ENCODE assay signal across 8 cellular contexts in genomic region chr16:4694664-4695451, GRCh38. TPM values are rescaled to one million over a fixed set of nuclear protein-coding genes. Genes with fewer than 3 reads are reported as not detected.
A peak's percentile ranks its signal among the peaks of the same experiment; 100 is the strongest.
DNase-seq lines count a peak whose midpoint lies in the region; ATAC-seq and TF ChIP-seq lines count a peak whose summit lies in the region.

No MANE protein-coding gene starts in this region.

- DNase-seq in SK-N-SH (peak; percentile 58), astrocyte of the cerebellum (ENCODE audit: low read depth) (no peak), cerebellar nuclear complex (lab: John Stamatoyannopoulos, UW) (no peak), occipital lobe (lab: John Stamatoyannopoulos, UW) (no peak), DMS 273 (lab: John Stamatoyannopoulos, UW; ENCODE audit: unreplicated experiment) (no peak)

- no peaks in the 10 kb centered on the region for H4K20me1 ChIP-seq in SK-N-SH (ENCODE audit: insufficient read depth)

- H3K4me3 ChIP-seq in SK-N-SH (ENCODE audit: low read depth in 2 of 2, low read length in 1 of 2) (peak overlapping the region; percentile 91 to 97), astrocyte of the cerebellum (ENCODE audit: low read depth, low read length) (peak overlapping the region; percentile 83), iPS-18c (ENCODE audit: insufficient read depth, low read depth, low read length) (peak overlapping the region; percentile 98)

- POLR2A ChIA-PET in SK-N-SH (lab: Yijun Ruan, JAX), result interaction anchor here (1.4 to 2.3 kb wide), 2 partner anchors 10 to 40 kb away, joined by 4 to 8 read pairs; partner anchors contain the start of genes ANKS3 and DNAAF8

- no peaks in the 10 kb centered on the region for H3K9me3 ChIP-seq in SK-N-SH
- H3K9me3 ChIP-seq in iPS-18c (ENCODE audit: control insufficient read depth, insufficient read depth, low read length), result no peaks in the 10 kb centered on the region

- no peak for TF ChIP-seq RAD21 in SK-N-SH (IDR thresholded peaks at IDR 0.05; ENCODE audit: low read length)

- H3K4me1 ChIP-seq in SK-N-SH (ENCODE audit: control insufficient read depth in 1 of 2, insufficient read depth in 2 of 2, low read depth in 1 of 2, low read length in 1 of 2), result peaks cover 0 to 26% of the 10 kb centered on the region in 2 experiments; a peak in 1 of 4 replicates

- no peak overlapping the region for H2AFZ ChIP-seq in SK-N-SH (ENCODE audit: low read depth)

- peak overlapping the region; percentile 94 for H3K4me2 ChIP-seq in SK-N-SH

- in situ Hi-C loops in astrocyte of the cerebellum (cut with HindIII; ENCODE audit: low sequenced_read_pairs), result no loop called here

- H3F3A ChIP-seq in SK-N-SH (replicated peaks; ENCODE audit: insufficient read depth), result peaks cover 17% of the 10 kb centered on the region

- H3K27ac ChIP-seq in SK-N-SH (ENCODE audit: low read depth in 2 of 2, low read length in 1 of 2) (peak overlapping the region in 1 of 2 experiments; percentile 88; a peak in 2 of 4 replicates), temporal lobe (ENCODE audit: low read depth, low read length) (peak overlapping the region; percentile 9)

- no peaks in the 10 kb centered on the region for H3K9me2 ChIP-seq in SK-N-SH

- H3K9ac ChIP-seq in SK-N-SH, result peak overlapping the region; percentile 82; the same call in 1 of the 2 replicates

- ATAC-seq in SK-N-SH treated with all-trans-retinoic acid at 6 μM for 48 hours, result no peak

- WGBS in SK-N-SH (ENCODE audit: low lambda C conversion rate), result 65% methylated on average over 23 of the region's 25 CpGs

- peaks cover 11 to 50% of the 10 kb centered on the region in 2 experiments for H3K36me3 ChIP-seq in SK-N-SH (replicated peaks in 1 of 2; ENCODE audit: control insufficient read depth in 1 of 2, insufficient read depth in 2 of 2, low read length in 1 of 2)

- CTCF ChIA-PET in SK-N-SH (lab: Yijun Ruan, JAX), result interaction anchor here (0.9 to 2.9 kb wide), 8 partner anchors 18 to 262 kb away, joined by 3 to 16 read pairs (median 4); no protein-coding TSS in a partner anchor

- H3K27me3 ChIP-seq in SK-N-SH (ENCODE audit: insufficient read depth), result no peaks in the 10 kb centered on the region

- H3K79me2 ChIP-seq in SK-N-SH (ENCODE audit: insufficient read depth), result peaks cover 11% of the 10 kb centered on the region; the same call in 1 of the 2 replicates

- TF ChIP-seq EP300 in SK-N-SH (IDR thresholded peaks at IDR 0.05; ENCODE audit: borderline replicate concordance in 1 of 2, low read depth in 1 of 2, low read length in 1 of 2), result no peak

- TF ChIP-seq CTCF in SK-N-SH (IDR thresholded peaks at IDR 0.05), result no peak
- TF ChIP-seq CTCF in astrocyte of the cerebellum (IDR thresholded peaks at IDR 0.05; ENCODE audit: low read depth, low read length, missing control alignments), result no peak

TF ChIP-seq in SK-N-SH, 30 proteins besides CTCF, POLR2A, EP300 and RAD21:
- TF ChIP-seq ELF1 (IDR thresholded peaks at IDR 0.05) (no peak), RFX5 (IDR thresholded peaks at IDR 0.05; ENCODE audit: low read length) (no peak), USF2 (IDR thresholded peaks at IDR 0.05; ENCODE audit: borderline replicate concordance, low read depth, low read length) (no peak), JUND (IDR thresholded peaks at IDR 0.05) (no peak), TEAD4 (IDR thresholded peaks at IDR 0.05; ENCODE audit: borderline replicate concordance, insufficient read depth) (no peak), REST (IDR thresholded peaks at IDR 0.05; ENCODE audit: low read depth, low read length) (no peak)
TF ChIP-seq in SK-N-SH: peak in this region for 0.

TF ChIP-seq in SK-N-SH treated with all-trans-retinoic acid at 6 μM for 48 hours, 23 proteins besides CTCF, POLR2A, EP300 and RAD21:
- TF ChIP-seq ESRRG (CRISPR knock-in tag; IDR thresholded peaks at IDR 0.05) (no peak), ZFP3 (CRISPR knock-in tag; IDR thresholded peaks at IDR 0.05) (no peak), PPARA (CRISPR knock-in tag; IDR thresholded peaks at IDR 0.05; ENCODE audit: borderline replicate concordance) (no peak), CSRNP3 (CRISPR knock-in tag; IDR thresholded peaks at IDR 0.05) (no peak), SNAI2 (CRISPR knock-in tag; IDR thresholded peaks at IDR 0.05) (no peak), ZNF8 (CRISPR knock-in tag; IDR thresholded peaks at IDR 0.05) (no peak), ZC3H10 (CRISPR knock-in tag; IDR thresholded peaks at IDR 0.05) (no peak), CREB5 (CRISPR knock-in tag; IDR thresholded peaks at IDR 0.05; ENCODE audit: low read depth) (no peak), TOX (CRISPR knock-in tag; IDR thresholded peaks at IDR 0.05; ENCODE audit: borderline replicate concordance) (no peak), ISL1 (CRISPR knock-in tag; IDR thresholded peaks at IDR 0.05) (no peak), ZNF565 (CRISPR knock-in tag; conservative IDR thresholded peaks at IDR 0.05; ENCODE audit: low read depth) (no peak), ZNF70 (CRISPR knock-in tag; IDR thresholded peaks at IDR 0.05) (no peak), TCF4 (CRISPR knock-in tag; IDR thresholded peaks at IDR 0.05; ENCODE audit: borderline replicate concordance) (no peak)

RNA-seq across cellular contexts. Expression of gene NUDT16L1, which starts 1.5 kb away (rescaled TPM):
- 45.8 and 45.9 TPM in 2 replicates for polyA plus RNA-seq in SK-N-SH (2012; rRNA removed)
- polyA plus RNA-seq in SK-N-SH (2012; cell fraction: cytosol; rRNA removed), result 28.8 and 35.6 TPM in 2 replicates
- 52.3 and 65.9 TPM in 2 replicates for polyA plus RNA-seq in SK-N-SH (2012; cell fraction: nucleus; rRNA removed)
- total RNA-seq in temporal lobe (34.9 TPM), occipital lobe (33.4 TPM)

RNA-seq across cellular contexts. Expression of gene ANKS3, which starts 39.2 kb away (rescaled TPM):
- 42.2 and 43.9 TPM in 2 replicates for polyA plus RNA-seq in SK-N-SH (2012; rRNA removed)
- polyA plus RNA-seq in SK-N-SH (2012; cell fraction: cytosol; rRNA removed), result 15.6 and 21.8 TPM in 2 replicates
- polyA plus RNA-seq in SK-N-SH (2012; cell fraction: nucleus; rRNA removed), result 145 and 161 TPM in 2 replicates
- total RNA-seq in temporal lobe (18.2 TPM), occipital lobe (19.8 TPM)

RNA-seq across cellular contexts. Expression of gene DNAAF8, which starts 39.5 kb away (rescaled TPM):
- 2.4 and 3.1 TPM in 2 replicates for polyA plus RNA-seq in SK-N-SH (2012; rRNA removed)
- polyA plus RNA-seq in SK-N-SH (2012; cell fraction: cytosol; rRNA removed), result 1.7 and 2.1 TPM in 2 replicates
- 2.5 and 3.1 TPM in 2 replicates for polyA plus RNA-seq in SK-N-SH (2012; cell fraction: nucleus; rRNA removed)
- 0.49 TPM for total RNA-seq in temporal lobe
- total RNA-seq in occipital lobe, result 0.62 TPM
